1 cellular context compared by ENCODE assay signal in the genomic region with DNA sequence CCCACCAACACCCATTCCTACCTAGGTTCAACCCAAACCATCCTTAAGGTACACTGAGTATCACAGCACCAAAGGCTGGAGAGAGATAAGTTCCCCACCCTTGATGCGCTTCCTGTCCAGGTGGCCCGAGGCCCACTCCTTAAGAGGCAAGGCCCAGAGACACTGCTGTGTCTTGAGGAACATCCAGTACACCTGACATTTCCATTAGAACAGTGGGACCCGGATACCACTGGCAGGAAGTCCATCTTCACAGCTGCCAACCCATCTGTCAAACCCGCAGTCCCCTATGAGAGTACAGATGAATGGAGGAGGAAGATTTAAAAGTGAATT.
TF ChIP-seq lines count a peak whose summit lies in the region.

No MANE protein-coding gene starts in this region.

TF ChIP-seq in IMR-90, 13 proteins besides CTCF, POLR2A, EP300 and RAD21 (continued from another document):
- TF ChIP-seq, protein P1, sequence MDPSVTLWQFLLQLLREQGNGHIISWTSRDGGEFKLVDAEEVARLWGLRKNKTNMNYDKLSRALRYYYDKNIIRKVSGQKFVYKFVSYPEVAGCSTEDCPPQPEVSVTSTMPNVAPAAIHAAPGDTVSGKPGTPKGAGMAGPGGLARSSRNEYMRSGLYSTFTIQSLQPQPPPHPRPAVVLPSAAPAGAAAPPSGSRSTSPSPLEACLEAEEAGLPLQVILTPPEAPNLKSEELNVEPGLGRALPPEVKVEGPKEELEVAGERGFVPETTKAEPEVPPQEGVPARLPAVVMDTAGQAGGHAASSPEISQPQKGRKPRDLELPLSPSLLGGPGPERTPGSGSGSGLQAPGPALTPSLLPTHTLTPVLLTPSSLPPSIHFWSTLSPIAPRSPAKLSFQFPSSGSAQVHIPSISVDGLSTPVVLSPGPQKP (IDR thresholded peaks at IDR 0.05; ENCODE audit: borderline replicate concordance, low read depth, low read length): no peak
- no peak for TF ChIP-seq RFX5 (IDR thresholded peaks at IDR 0.05; ENCODE audit: low read depth, low read length)
- TF ChIP-seq FOS (IDR thresholded peaks at IDR 0.05; ENCODE audit: low read depth, low read length): no peak
- no peak for TF ChIP-seq MXI1 (IDR thresholded peaks at IDR 0.05; ENCODE audit: borderline replicate concordance, low read depth, low read length)
- no peak for TF ChIP-seq MAFK (IDR thresholded peaks at IDR 0.05; ENCODE audit: low read depth, low read length)
- TF ChIP-seq BHLHE40 (IDR thresholded peaks at IDR 0.05; ENCODE audit: low read depth, low read length): no peak
- no peak for TF ChIP-seq RCOR1 (IDR thresholded peaks at IDR 0.05; ENCODE audit: insufficient replicate concordance, low read length)
- no peak for TF ChIP-seq MAZ (IDR thresholded peaks at IDR 0.05; ENCODE audit: borderline replicate concordance, low read depth, low read length)
- TF ChIP-seq, protein P2, sequence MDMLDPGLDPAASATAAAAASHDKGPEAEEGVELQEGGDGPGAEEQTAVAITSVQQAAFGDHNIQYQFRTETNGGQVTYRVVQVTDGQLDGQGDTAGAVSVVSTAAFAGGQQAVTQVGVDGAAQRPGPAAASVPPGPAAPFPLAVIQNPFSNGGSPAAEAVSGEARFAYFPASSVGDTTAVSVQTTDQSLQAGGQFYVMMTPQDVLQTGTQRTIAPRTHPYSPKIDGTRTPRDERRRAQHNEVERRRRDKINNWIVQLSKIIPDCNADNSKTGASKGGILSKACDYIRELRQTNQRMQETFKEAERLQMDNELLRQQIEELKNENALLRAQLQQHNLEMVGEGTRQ (IDR thresholded peaks at IDR 0.05; ENCODE audit: low read depth, low read length): no peak
- TF ChIP-seq NFE2L2 (IDR thresholded peaks at IDR 0.05; ENCODE audit: low read depth, low read length): no peak
- no peak for TF ChIP-seq CHD1 (IDR thresholded peaks at IDR 0.05; ENCODE audit: low read depth, low read length)
